ENCODE assay signal across 9 cellular contexts in the genomic region with DNA sequence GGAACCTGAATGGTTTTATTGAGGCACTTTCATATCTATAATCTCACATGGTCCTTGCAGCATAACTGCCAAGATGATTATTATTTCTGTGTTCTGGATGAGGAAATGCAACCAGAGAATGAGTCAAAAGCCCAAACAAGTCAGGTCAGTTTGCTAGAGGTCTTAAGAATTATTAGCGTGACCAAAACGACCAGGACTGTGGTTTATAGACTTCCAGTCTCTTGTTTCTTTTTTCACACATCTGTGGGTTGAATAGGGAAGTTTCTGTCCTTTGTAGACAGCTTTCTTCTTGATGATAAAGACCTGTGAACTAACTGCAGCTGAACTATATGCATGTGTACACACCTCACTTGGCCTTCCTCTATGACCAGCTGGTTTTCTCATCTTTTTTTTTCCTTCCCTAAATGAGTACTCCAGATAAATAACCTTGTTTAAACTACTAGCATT.
DNase-seq lines count a peak whose midpoint lies in the region; ATAC-seq lines count a peak whose summit lies in the region.
"Had no signal": no experiment of that assay in that cellular context is flagged by ENCODE, and none has a peak within 500 bp of the region (broad histone marks: within the 10 kb centered on the region; RNA-seq: fewer than 3 reads in every experiment).

No MANE protein-coding gene starts in this region.

- ATAC-seq in GM19023 (IDR thresholded peaks at IDR 0.05; ENCODE audit: unreplicated experiment) (peak; percentile 79), HG02678 (IDR thresholded peaks at IDR 0.05; ENCODE audit: unreplicated experiment) (peak; percentile 87)

- DNase-seq in HPDE6-E6E7 (ENCODE audit: extremely low spot score) (peak; percentile 29), kidney tubule cell (ENCODE audit: low spot score) (peak; percentile 42), T-helper 9 cell (no peak), GDM1 (lab: John Stamatoyannopoulos, UW) (no peak), C1 segment of cervical spinal cord (lab: John Stamatoyannopoulos, UW) (no peak), T1000 (lab: John Stamatoyannopoulos, UW) (no peak)
- DNase-seq: NCI-H146 had no signal

Comparison
In these comparisons a context has a peak if more than half of its experiments do, and no peak if none do; other contexts are left out.
1. DNase-seq: peak in HPDE6-E6E7 (single experiment) and kidney tubule cell (single experiment); none in T-helper 9 cell (single experiment), GDM1 (single experiment), C1 segment of cervical spinal cord (0 of 14) and T1000 (single experiment).